In the genomic region with DNA sequence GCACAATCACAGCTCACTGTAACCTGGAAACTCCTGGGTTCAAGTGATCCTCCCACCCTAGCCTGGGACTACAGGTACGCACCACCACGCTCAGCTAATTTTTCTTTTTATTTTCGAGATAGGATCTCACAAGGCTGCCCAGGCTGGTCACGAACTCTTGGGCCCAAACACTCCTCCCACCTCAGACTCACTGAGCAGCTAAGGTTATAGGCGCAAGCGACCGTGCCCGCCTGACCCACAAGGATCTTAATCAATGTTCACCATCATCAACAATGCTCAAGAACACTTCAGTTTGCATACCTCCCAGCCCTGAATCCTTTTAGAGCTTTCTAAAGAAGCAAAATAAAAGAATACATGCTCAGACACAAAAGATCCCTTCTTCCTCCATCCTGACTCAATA, we compare ENCODE assay signal across 18 cellular contexts. TPM values are rescaled to one million over a fixed set of nuclear protein-coding genes. Genes with fewer than 3 reads are reported as not detected.
A peak's percentile ranks its signal among the peaks of the same experiment; 100 is the strongest.
DNase-seq lines count a peak whose midpoint lies in the region; ATAC-seq, FAIRE-seq and TF ChIP-seq lines count a peak whose summit lies in the region.
"Had no signal": no experiment of that assay in that cellular context is flagged by ENCODE, and none has a peak within 500 bp of the region (broad histone marks: within the 10 kb centered on the region; RNA-seq: fewer than 3 reads in every experiment).

No MANE protein-coding gene starts in this region.

- ATAC-seq in HepG2 (no peak), right lobe of liver (no peak), GM19324 (IDR thresholded peaks at IDR 0.05; ENCODE audit: low FRiP score, unreplicated experiment) (no peak)
- no peak for ATAC-seq in activated T-helper 17 cell treated with anti-CD3 and anti-CD28 coated beads, Interleukin-2, amount 50 U/mL, for 72 hours (replicated peaks)

- no peaks in the 10 kb centered on the region for H3K9me3 ChIP-seq in HepG2 (ENCODE audit: low read length)
- no peaks in the 10 kb centered on the region for H3K9me3 ChIP-seq in right lobe of liver

- no peak for FAIRE-seq in HepG2 (lab: Jason Lieb, UNC)
- FAIRE-seq: H54 had no signal

- peaks cover 87% of the 10 kb centered on the region for H3K79me2 ChIP-seq in HepG2 (ENCODE audit: insufficient read depth, low read length)

- H3K27ac ChIP-seq in HepG2 (ENCODE audit: extremely low read length, insufficient read depth, low read length) (peak overlapping the region; percentile 24), right lobe of liver (no peak overlapping the region)

- no peak overlapping the region for H2AFZ ChIP-seq in HepG2 (ENCODE audit: low read length)

- H3K9me3 Mint-ChIP-seq in activated T-helper 17 cell treated with anti-CD3 and anti-CD28 coated beads, Interleukin-2, amount 50 U/mL, for 72 hours, result no peaks in the 10 kb centered on the region
- H3K9me3 Mint-ChIP-seq in mesothelial cell of epicardium, result no peaks in the 10 kb centered on the region
- H3K9me3 Mint-ChIP-seq: CD4-positive, alpha-beta memory T cell; IgD-negative memory B cell had no signal

- H3K27me3 ChIP-seq in HepG2 (ENCODE audit: control insufficient read depth in 1 of 2, insufficient read depth in 2 of 2, low read length in 2 of 2), result no peaks in the 10 kb centered on the region
- H3K27me3 ChIP-seq in right lobe of liver, result no peaks in the 10 kb centered on the region

- CTCF ChIA-PET in HepG2 (lab: Yijun Ruan, JAX; ENCODE audit: low intra/inter-chr PET ratio, low total read pairs), result no interaction called here

- H3K27me3 Mint-ChIP-seq in activated T-helper 17 cell treated with anti-CD3 and anti-CD28 coated beads, Interleukin-2, amount 50 U/mL, for 72 hours, result no peaks in the 10 kb centered on the region
- no peaks in the 10 kb centered on the region for H3K27me3 Mint-ChIP-seq in mesothelial cell of epicardium (ENCODE audit: low read depth)
- H3K27me3 Mint-ChIP-seq: CD4-positive, alpha-beta memory T cell; IgD-negative memory B cell had no signal

- no TSS peak for BruUV-seq in HepG2 (replicated peaks; lab: Mats Ljungman, UMichigan)

- no peak for TF ChIP-seq CTCF in HepG2 (CRISPR knock-in tag; IDR thresholded peaks at IDR 0.05)
- TF ChIP-seq CTCF in right lobe of liver (IDR thresholded peaks at IDR 0.05), result no peak
- TF ChIP-seq CTCF in mesothelial cell of epicardium (IDR thresholded peaks at IDR 0.05; ENCODE audit: unreplicated experiment), result no peak

- peaks cover 92% of the 10 kb centered on the region for H3K36me3 Mint-ChIP-seq in activated T-helper 17 cell treated with anti-CD3 and anti-CD28 coated beads, Interleukin-2, amount 50 U/mL, for 72 hours (ENCODE audit: low read depth)
- H3K36me3 Mint-ChIP-seq in mesothelial cell of epicardium, result peaks cover 18% of the 10 kb centered on the region
- H3K36me3 Mint-ChIP-seq: IgD-negative memory B cell had no signal

- no peak for DNase-seq in HepG2 (ENCODE audit: low spot score)
- DNase-seq in right lobe of liver, result no peak
- no peak for DNase-seq in mesothelial cell of epicardium (ENCODE audit: low spot score in 2 of 2, unreplicated experiment in 2 of 2)
- no peak for DNase-seq in activated CD4-positive, alpha-beta T cell treated with anti-CD3 and anti-CD28 coated beads, Interleukin-2, amount 50 U/mL, for 1 hour
- no peak for DNase-seq in NCI-H2196 (lab: John Stamatoyannopoulos, UW; ENCODE audit: unreplicated experiment)
- no peak for DNase-seq in NCI-H2171 treated with DMSO at 0.1 percent for 48 hours (lab: John Stamatoyannopoulos, UW)
- DNase-seq: AML-193; CD4-positive, alpha-beta memory T cell; DMS 273 treated with DMSO at 0.1 percent for 48 hours; NCI-H1436; NCI-H2029 treated with DMSO at 0.1 percent for 48 hours; NCI-H226; NCI-H526; NK-92 treated with Interleukin-12 subunit alpha and Interleukin-12 subunit beta, amount 100 ng/mL, for 24 hours had no signal

- H3K4me1 Mint-ChIP-seq in activated T-helper 17 cell treated with anti-CD3 and anti-CD28 coated beads, Interleukin-2, amount 50 U/mL, for 72 hours, result peaks cover 31% of the 10 kb centered on the region
- H3K4me1 Mint-ChIP-seq in mesothelial cell of epicardium, result peaks cover 18% of the 10 kb centered on the region

- H4K20me1 ChIP-seq in HepG2 (ENCODE audit: insufficient read depth, low read length), result peaks cover 8% of the 10 kb centered on the region

- H3K36me3 ChIP-seq in HepG2 (replicated peaks in 1 of 2; ENCODE audit: control insufficient read depth in 1 of 2, insufficient read depth in 2 of 2, low read length in 2 of 2) (peaks cover 11 to 37% of the 10 kb centered on the region in 2 experiments), right lobe of liver (peaks cover 0 to 4% (median under 1%) of the 10 kb centered on the region in 4 donors)

- H3K9ac ChIP-seq in HepG2 (ENCODE audit: insufficient read depth, low read depth, low read length), result no peak overlapping the region

- TF ChIP-seq POLR2A in HepG2 (IDR thresholded peaks at IDR 0.05; ENCODE audit: insufficient read depth in 1 of 2, low read depth in 2 of 2, low read length in 2 of 2), result no peak
- TF ChIP-seq POLR2A in right lobe of liver (IDR thresholded peaks at IDR 0.05), result no peak

- intact Hi-C loops in HepG2 (cut with micrococcal nuclease; ENCODE audit: unreplicated experiment) (loop anchor here (1.0 kb wide), 1 partner anchor 9 kb away; no protein-coding TSS in a partner anchor), right lobe of liver (cut with DNase I) (no loop called here)

- no peak overlapping the region for H3K4me2 ChIP-seq in HepG2 (ENCODE audit: low read depth, low read length)

- TF ChIP-seq EP300 in HepG2 (IDR thresholded peaks at IDR 0.05; ENCODE audit: low read depth in 2 of 2, low read length in 2 of 2) (no peak), HepG2 (CRISPR knock-in tag; IDR thresholded peaks at IDR 0.05; ENCODE audit: borderline replicate concordance) (no peak)

- POLR2A ChIA-PET in HepG2 (lab: Yijun Ruan, JAX), result interaction anchor here (2.7 kb wide), 1 partner anchor 14 kb away, joined by 20 read pairs; a partner anchor contains a TSS

- peak overlapping the region; percentile 70 for H3K27ac Mint-ChIP-seq in activated T-helper 17 cell treated with anti-CD3 and anti-CD28 coated beads, Interleukin-2, amount 50 U/mL, for 72 hours
- H3K27ac Mint-ChIP-seq in mesothelial cell of epicardium, result peak overlapping the region; percentile 15

- H3K4me1 ChIP-seq in HepG2 (ENCODE audit: insufficient read depth, low read length) (peaks cover 78% of the 10 kb centered on the region), right lobe of liver (peaks cover 0 to 15% (median 0%) of the 10 kb centered on the region in 4 donors)

- H3K4me3 Mint-ChIP-seq in activated T-helper 17 cell treated with anti-CD3 and anti-CD28 coated beads, Interleukin-2, amount 50 U/mL, for 72 hours, result no peak overlapping the region
- no peak overlapping the region for H3K4me3 Mint-ChIP-seq in mesothelial cell of epicardium
- H3K4me3 Mint-ChIP-seq: CD4-positive, alpha-beta memory T cell; IgD-negative memory B cell had no signal

- TF ChIP-seq RAD21 in HepG2 (CRISPR knock-in tag; IDR thresholded peaks at IDR 0.05), result no peak

- 95% methylated on average over 8 of the region's 8 CpGs for WGBS in HepG2 (ENCODE audit: low lambda C conversion rate)
- 93% methylated on average over 8 of the region's 8 CpGs for WGBS in right lobe of liver (ENCODE audit: insufficient coverage, low coverage, low lambda C conversion rate, missing lambda C conversion rate)

- H3K4me3 ChIP-seq in HepG2 (replicated peaks in 1 of 3; ENCODE audit: insufficient read depth in 1 of 3, low read depth in 2 of 3, low read length in 3 of 3) (no peak overlapping the region), right lobe of liver (no peak overlapping the region)

- in situ Hi-C loops in HepG2 (cut with HindIII; ENCODE audit: extremely low pct_ligation_motif_present, low pct_unique_long_range_greater_than_20kb), result no loop called here

RNA-seq across cellular contexts. Expression of a gene that starts 13.2 kb away (rescaled TPM):
- total RNA-seq in HepG2 (2016; rRNA removed; fragmentation: Illumina TruSeq; extraction: Trizol) (184 and 270 TPM in 2 replicates), right lobe of liver (10 to 100 TPM; 29.5 to 52.1 (median 39.4) TPM), mesothelial cell of epicardium (76.6 to 77.7 TPM (median 77.6 TPM) in 3 replicates)
- 51.8 and 53.7 TPM in 2 replicates for total RNA-seq in HepG2 (2016; cell fraction: cytosol; rRNA removed; fragmentation: Illumina TruSeq; extraction: Trizol; ENCODE audit: low read depth)
- 190 and 264 TPM in 2 replicates for total RNA-seq in HepG2 (2016; cell fraction: insoluble cytoplasmic fraction; rRNA removed; fragmentation: Illumina TruSeq; extraction: Trizol)
- total RNA-seq in HepG2 (2016; cell fraction: membrane; rRNA removed; fragmentation: Illumina TruSeq; extraction: Trizol), result 150 and 153 TPM in 2 replicates
- 90.0 and 98.4 TPM in 2 replicates for total RNA-seq in HepG2 (2016; cell fraction: nucleus; rRNA removed; fragmentation: Illumina TruSeq; extraction: Trizol)
- polyA plus RNA-seq in HepG2 (2011; rRNA removed), result 45.3 and 52.1 TPM in 2 replicates
- polyA plus RNA-seq in HepG2 (2011; cell fraction: cytosol; rRNA removed), result 30.2 and 38.0 TPM in 2 replicates
- 22.1 and 27.0 TPM in 2 replicates for polyA plus RNA-seq in HepG2 (2011; cell fraction: nucleus; rRNA removed)
- 73.5 and 77.9 TPM in 2 replicates for polyA plus RNA-seq in HepG2 (2012)
- 58.4 and 64.0 TPM in 2 replicates for polyA plus RNA-seq in HepG2 (2016; cell fraction: cytosol; fragmentation: Illumina TruSeq; extraction: Trizol; ENCODE audit: low read depth)
- 240 and 256 TPM in 2 replicates for polyA plus RNA-seq in HepG2 (2016; cell fraction: insoluble cytoplasmic fraction; fragmentation: Illumina TruSeq; extraction: Trizol; ENCODE audit: low read depth)
- 110 and 111 TPM in 2 replicates for polyA plus RNA-seq in HepG2 (2016; cell fraction: membrane; fragmentation: Illumina TruSeq; extraction: Trizol; ENCODE audit: low read depth)
- polyA plus RNA-seq in HepG2 (2016; cell fraction: nucleus; fragmentation: Illumina TruSeq; extraction: Trizol; ENCODE audit: insufficient read depth, low read depth), result 129 and 137 TPM in 2 replicates
- polyA minus RNA-seq in HepG2 (2011; rRNA and poly(A)+ RNA removed; ENCODE audit: low replicate concordance), result 28.2 and 68.1 TPM in 2 replicates
- polyA minus RNA-seq in HepG2 (2011; cell fraction: cytosol; rRNA and poly(A)+ RNA removed), result 50.5 and 61.1 TPM in 2 replicates
- polyA minus RNA-seq in HepG2 (2011; cell fraction: nucleus; rRNA and poly(A)+ RNA removed), result 51.4 and 66.6 TPM in 2 replicates
- 100 to 1,000 TPM in 1 of 2 donors, 10 to 100 TPM in 1; 73.0 to 159 TPM for total RNA-seq in activated T-helper 17 cell treated with anti-CD3 and anti-CD28 coated beads, Interleukin-2, amount 50 U/mL, for 72 hours

RNA-seq across cellular contexts. Expression of a gene that starts 45.4 kb away (rescaled TPM):
- 478 and 735 TPM in 2 replicates for total RNA-seq in HepG2 (2016; rRNA removed; fragmentation: Illumina TruSeq; extraction: Trizol)
- 60.7 and 67.1 TPM in 2 replicates for total RNA-seq in HepG2 (2016; cell fraction: cytosol; rRNA removed; fragmentation: Illumina TruSeq; extraction: Trizol; ENCODE audit: low read depth)
- total RNA-seq in HepG2 (2016; cell fraction: insoluble cytoplasmic fraction; rRNA removed; fragmentation: Illumina TruSeq; extraction: Trizol), result 492 and 742 TPM in 2 replicates
- 128 and 136 TPM in 2 replicates for total RNA-seq in HepG2 (2016; cell fraction: membrane; rRNA removed; fragmentation: Illumina TruSeq; extraction: Trizol)
- total RNA-seq in HepG2 (2016; cell fraction: nucleus; rRNA removed; fragmentation: Illumina TruSeq; extraction: Trizol), result 233 and 239 TPM in 2 replicates
- polyA plus RNA-seq in HepG2 (2011; rRNA removed), result 165 and 187 TPM in 2 replicates
- polyA plus RNA-seq in HepG2 (2011; cell fraction: cytosol; rRNA removed), result 153 and 171 TPM in 2 replicates
- polyA plus RNA-seq in HepG2 (2011; cell fraction: nucleus; rRNA removed), result 105 and 119 TPM in 2 replicates
- 281 and 405 TPM in 2 replicates for polyA plus RNA-seq in HepG2 (2012)
- 26.8 and 33.1 TPM in 2 replicates for polyA plus RNA-seq in HepG2 (2016; cell fraction: cytosol; fragmentation: Illumina TruSeq; extraction: Trizol; ENCODE audit: low read depth)
- 585 and 612 TPM in 2 replicates for polyA plus RNA-seq in HepG2 (2016; cell fraction: insoluble cytoplasmic fraction; fragmentation: Illumina TruSeq; extraction: Trizol; ENCODE audit: low read depth)
- polyA plus RNA-seq in HepG2 (2016; cell fraction: membrane; fragmentation: Illumina TruSeq; extraction: Trizol; ENCODE audit: low read depth), result 74.1 and 78.6 TPM in 2 replicates
- polyA plus RNA-seq in HepG2 (2016; cell fraction: nucleus; fragmentation: Illumina TruSeq; extraction: Trizol; ENCODE audit: insufficient read depth, low read depth), result 287 and 304 TPM in 2 replicates
- polyA minus RNA-seq in HepG2 (2011; rRNA and poly(A)+ RNA removed; ENCODE audit: low replicate concordance), result 402 and 449 TPM in 2 replicates
- 171 and 204 TPM in 2 replicates for polyA minus RNA-seq in HepG2 (2011; cell fraction: cytosol; rRNA and poly(A)+ RNA removed)
- 196 and 222 TPM in 2 replicates for polyA minus RNA-seq in HepG2 (2011; cell fraction: nucleus; rRNA and poly(A)+ RNA removed)
- total RNA-seq in right lobe of liver, result 100 to 1,000 TPM; 198 to 459 (median 229) TPM
- 100 to 1,000 TPM; 220 to 398 TPM for total RNA-seq in activated T-helper 17 cell treated with anti-CD3 and anti-CD28 coated beads, Interleukin-2, amount 50 U/mL, for 72 hours
- 157 to 165 TPM (median 160 TPM) in 3 replicates for total RNA-seq in mesothelial cell of epicardium
